8 cellular contexts compared by ENCODE assay signal in the genomic region with DNA sequence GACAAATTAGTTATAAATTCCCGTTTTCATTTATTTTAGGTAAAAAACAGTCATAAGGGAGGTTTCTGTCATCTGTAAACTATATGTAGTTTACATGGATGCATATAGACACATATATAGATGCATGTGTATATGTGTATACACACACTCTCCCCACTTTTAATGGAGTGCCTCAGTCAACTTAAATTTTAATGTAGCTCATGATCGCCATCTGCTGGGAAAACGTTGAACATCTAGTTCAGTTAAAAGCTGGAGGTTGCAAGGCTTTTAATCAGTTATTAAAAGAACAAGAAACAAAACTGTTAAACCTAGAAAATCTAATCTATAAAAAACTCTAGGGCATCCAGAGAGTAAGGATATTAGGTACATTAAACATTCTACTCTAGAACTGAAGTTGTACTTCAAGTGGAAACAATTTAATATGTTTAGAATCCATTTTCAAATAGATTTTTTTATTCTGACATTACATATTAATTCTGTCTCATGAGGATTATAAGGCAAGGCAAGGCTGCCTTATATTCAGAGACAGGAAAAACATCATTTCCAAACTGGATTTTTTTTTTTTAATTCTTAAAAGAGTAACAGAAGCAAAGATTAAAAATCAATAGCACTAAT.
DNase-seq lines count a peak whose midpoint lies in the region; ATAC-seq and TF ChIP-seq lines count a peak whose summit lies in the region.

No MANE protein-coding gene starts in this region.

- peaks cover 2% of the 10 kb centered on the region for H3K9me3 Mint-ChIP-seq in glutamatergic neuron (ENCODE audit: unreplicated experiment)

- TF ChIP-seq CTCF in glutamatergic neuron (IDR thresholded peaks at IDR 0.05; ENCODE audit: partially characterized antibody, unreplicated experiment), result peak; percentile 79

- no peaks in the 10 kb centered on the region for H3K27me3 Mint-ChIP-seq in glutamatergic neuron (ENCODE audit: unreplicated experiment)

- DNase-seq in SKM-1 treated with dmso at 0.1 percent for 144 hours (lab: John Stamatoyannopoulos, UW; ENCODE audit: unreplicated experiment) (peak; percentile 64), SKM-1 (lab: John Stamatoyannopoulos, UW; ENCODE audit: unreplicated experiment) (no peak), NCI-H69 (lab: John Stamatoyannopoulos, UW) (peak; percentile 16), glutamatergic neuron (no peak), sciatic nerve (ENCODE audit: low spot score) (peak; percentile 65)
- peak; percentile 9 for DNase-seq in activated naive CD4-positive, alpha-beta T cell treated with Interleukin-2 at 50 U/mL for 16 hours

- intact Hi-C loops in sciatic nerve (cut with DNase I), result loop anchor here (5.0 to 10.0 kb wide), 3 partner anchors 145 to 573 kb away; no protein-coding TSS in a partner anchor

- H3K27ac Mint-ChIP-seq in glutamatergic neuron (ENCODE audit: unreplicated experiment), result no peak overlapping the region

- H3K4me3 Mint-ChIP-seq in glutamatergic neuron (ENCODE audit: unreplicated experiment), result no peak overlapping the region

- H3K4me1 Mint-ChIP-seq in glutamatergic neuron (ENCODE audit: low read depth, unreplicated experiment), result no peaks in the 10 kb centered on the region

- peak; percentile 59 for ATAC-seq in HG02678 (IDR thresholded peaks at IDR 0.05; ENCODE audit: unreplicated experiment)
- ATAC-seq in sciatic nerve, result peak; percentile 75
- ATAC-seq in GM21381 (IDR thresholded peaks at IDR 0.05; ENCODE audit: unreplicated experiment), result no peak

- H3K36me3 Mint-ChIP-seq in glutamatergic neuron (ENCODE audit: unreplicated experiment), result no peaks in the 10 kb centered on the region

Comparison
In these comparisons a context has a peak if more than half of its experiments do, and no peak if none do; other contexts are left out.
1. DNase-seq: peak in SKM-1 treated with dmso at 0.1 percent for 144 hours (single experiment), NCI-H69 (single experiment), activated naive CD4-positive, alpha-beta T cell treated with Interleukin-2 at 50 U/mL for 16 hours (single experiment) and sciatic nerve (single experiment); none in SKM-1 (single experiment) and glutamatergic neuron (single experiment).